In genomic region chr5:10110228-10110627, GRCh38 we compare ENCODE assay signal across 25 cellular contexts.
"Had no signal": no experiment of that assay in that cellular context is flagged by ENCODE, and none has a peak within 500 bp of the region (broad histone marks: within the 10 kb centered on the region; RNA-seq: fewer than 3 reads in every experiment).

No MANE protein-coding gene starts in this region.

- H3K36me3 ChIP-seq: neural progenitor cell, neutrophil, ovary, right lobe of liver, sigmoid colon, stomach, thoracic aorta, tibial artery, transverse colon, upper lobe of right lung, uterus had no signal

- DNase-seq: naive thymus-derived CD4-positive, alpha-beta T cell; natural killer cell; nucleus accumbens; ovary; psoas muscle; right cardiac atrium; right lobe of liver; sigmoid colon; small intestine; stimulated activated CD4-positive, alpha-beta T cell treated with anti-CD3 and anti-CD28 coated beads, Interleukin-15, amount 100 ng/mL, for 24 hours; stimulated activated CD4-positive, alpha-beta T cell treated with anti-CD3 and anti-CD28 coated beads, Interleukin-2, amount 100 ng/mL, for 24 hours; stimulated activated CD4-positive, alpha-beta T cell treated with anti-CD3 and anti-CD28 coated beads, Interleukin-2, amount 100 ng/mL, for 48 hours; stimulated activated CD4-positive, alpha-beta T cell treated with anti-CD3 and anti-CD28 coated beads, Interleukin-4, amount 100 ng/mL, for 24 hours; stimulated activated naive B cell treated with anti-CD40 and anti-IgM and Interleukin-4, amounts not matched to agents 10 μg/mL and 1 μg/mL and 100 μg/mL, for 72 hours; stimulated activated naive CD4-positive, alpha-beta T cell treated with Interleukin-2 at 50 U/mL for 16 hours; stomach; tibial artery; transverse colon; upper lobe of right lung; uterus had no signal

- H3K79me2 ChIP-seq: parathyroid adenoma had no signal

- H3K4me1 ChIP-seq: neural progenitor cell, parathyroid adenoma, psoas muscle, right lobe of liver, sigmoid colon, stomach, tibial artery, transverse colon, upper lobe of right lung, uterus had no signal

- H3K27ac ChIP-seq: neural progenitor cell, neutrophil, ovary, parathyroid adenoma, psoas muscle, right lobe of liver, sigmoid colon, stomach, thoracic aorta, tibial artery, transverse colon, upper lobe of right lung, uterus had no signal

- ATAC-seq: naive thymus-derived CD4-positive, alpha-beta T cell; natural killer cell; psoas muscle; right cardiac atrium; right lobe of liver; stimulated activated effector memory CD8-positive, alpha-beta T cell treated with anti-CD3 and anti-CD28 coated beads, Interleukin-12 subunit alpha, Interleukin-12 subunit beta, amount 100 ng/mL, for 72 hours; stimulated activated naive B cell treated with anti-CD40 and anti-IgM and Interleukin-4, amounts not matched to agents 10 μg/mL and 1 μg/mL and 100 μg/mL, for 72 hours; upper lobe of right lung had no signal

- H3K27me3 ChIP-seq: neural progenitor cell, neutrophil, ovary, right lobe of liver, sigmoid colon, stomach, tibial artery, transverse colon, upper lobe of right lung, uterus had no signal

- H3K4me3 ChIP-seq: neural progenitor cell, ovary, psoas muscle, right lobe of liver, sigmoid colon, stomach, thoracic aorta, tibial artery, transverse colon, upper lobe of right lung, uterus had no signal

- H3K9ac ChIP-seq: neural progenitor cell, parathyroid adenoma had no signal

- H3K4me2 ChIP-seq: neural progenitor cell had no signal

- H2AFZ ChIP-seq: neural progenitor cell, parathyroid adenoma had no signal

- H3K9me3 ChIP-seq: neutrophil, ovary, psoas muscle, right lobe of liver, sigmoid colon, stomach, thoracic aorta, tibial artery, transverse colon, upper lobe of right lung, uterus had no signal
